Comparison of ENCODE assay signal across 1 cellular context in the genomic region with DNA sequence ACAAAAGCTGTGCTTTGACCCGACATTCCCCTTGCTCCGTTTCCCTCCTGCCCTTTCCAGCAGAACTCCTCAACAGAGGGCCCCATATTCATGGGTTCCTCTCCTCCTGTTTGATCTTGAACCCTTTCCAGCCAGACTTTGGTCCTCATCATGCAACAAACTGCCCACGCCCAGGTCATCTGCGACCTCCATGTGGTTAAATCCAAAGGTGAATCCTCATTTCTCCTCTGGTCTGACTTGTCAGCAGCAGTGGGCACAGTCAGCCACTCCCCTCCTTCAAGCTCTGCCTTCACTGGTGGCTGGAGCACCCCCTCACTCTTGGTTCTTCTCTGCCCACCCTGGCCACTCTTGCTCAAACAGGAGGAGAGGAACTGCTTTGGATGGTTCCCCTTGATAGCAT.
TF ChIP-seq lines count a peak whose summit lies in the region.

No MANE protein-coding gene starts in this region.

TF ChIP-seq in H1, 55 proteins besides CTCF, POLR2A, EP300 and RAD21:
- TF ChIP-seq SAP30 (IDR thresholded peaks at IDR 0.05; ENCODE audit: insufficient read depth, insufficient replicate concordance, low read length) (no peak), POLR2AphosphoS5 (IDR thresholded peaks at IDR 0.05; ENCODE audit: low read depth, low read length) (no peak), BRCA1 (IDR thresholded peaks at IDR 0.05; ENCODE audit: low read depth, low read length) (no peak), SP4 (IDR thresholded peaks at IDR 0.05; ENCODE audit: low read length) (no peak), TAF1 (IDR thresholded peaks at IDR 0.05; ENCODE audit: low read depth, low read length) (no peak), TAF7 (optimal IDR thresholded peaks at IDR 0.05; ENCODE audit: borderline replicate concordance, low read depth, low read length) (no peak), CEBPB (IDR thresholded peaks at IDR 0.05; ENCODE audit: low read depth, low read length) (no peak), GTF2F1 (IDR thresholded peaks at IDR 0.05; ENCODE audit: borderline replicate concordance, low read depth, low read length) (no peak), SP2 (IDR thresholded peaks at IDR 0.05; ENCODE audit: low read length) (no peak), RFX5 (IDR thresholded peaks at IDR 0.05; ENCODE audit: borderline replicate concordance, low read depth, low read length) (no peak), GABPA (IDR thresholded peaks at IDR 0.05; ENCODE audit: borderline replicate concordance, insufficient read depth, low read length) (no peak), TCF12 (IDR thresholded peaks at IDR 0.05; ENCODE audit: low read depth, low read length) (no peak), HDAC6 (IDR thresholded peaks at IDR 0.05; ENCODE audit: low read depth, low read length) (no peak), JUND (IDR thresholded peaks at IDR 0.05; ENCODE audit: low read length) (no peak)
- TF ChIP-seq, protein P1, sequence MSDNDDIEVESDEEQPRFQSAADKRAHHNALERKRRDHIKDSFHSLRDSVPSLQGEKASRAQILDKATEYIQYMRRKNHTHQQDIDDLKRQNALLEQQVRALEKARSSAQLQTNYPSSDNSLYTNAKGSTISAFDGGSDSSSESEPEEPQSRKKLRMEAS (IDR thresholded peaks at IDR 0.05), result no peak
